ENCODE assay signal across 18 cellular contexts in genomic region chr2:143708682-143709081, GRCh38.
DNase-seq lines count a peak whose midpoint lies in the region; ATAC-seq and TF ChIP-seq lines count a peak whose summit lies in the region.
"Had no signal": no experiment of that assay in that cellular context is flagged by ENCODE, and none has a peak within 500 bp of the region (broad histone marks: within the 10 kb centered on the region; RNA-seq: fewer than 3 reads in every experiment).

No MANE protein-coding gene starts in this region.

- H3K4me1 ChIP-seq in HUES6 (ENCODE audit: control insufficient read depth, insufficient read depth, low read length) (peaks cover 7% of the 10 kb centered on the region), ascending aorta (peaks cover 5 to 17% of the 10 kb centered on the region in 2 donors), thoracic aorta (ENCODE audit: control insufficient read depth in 1 of 2, low read depth in 2 of 2) (peaks cover 7 to 41% of the 10 kb centered on the region in 2 donors)

- TF ChIP-seq CTCF in ascending aorta (IDR thresholded peaks at IDR 0.05), result no peak
- no peak for TF ChIP-seq CTCF in nephron (IDR thresholded peaks at IDR 0.05; ENCODE audit: unreplicated experiment in 3 of 3)
- no peak for TF ChIP-seq CTCF in thoracic aorta (IDR thresholded peaks at IDR 0.05)

- peaks cover 49% of the 10 kb centered on the region for H3K4me1 Mint-ChIP-seq in nephron

- H3K9me3 ChIP-seq in HUES6 (ENCODE audit: control insufficient read depth, insufficient read depth, low read depth, low read length) (peaks cover 16% of the 10 kb centered on the region; the same call in 1 of the 2 replicates), ascending aorta (no peaks in the 10 kb centered on the region), thoracic aorta (no peaks in the 10 kb centered on the region)

- H3K27ac Mint-ChIP-seq in nephron, result peak overlapping the region; percentile 44 to 90 (median 51)
- H3K27ac Mint-ChIP-seq: CD8-positive, alpha-beta T cell had no signal

- H3K9ac ChIP-seq in HUES6 (ENCODE audit: low read length), result no peak overlapping the region
- H3K9ac ChIP-seq: BLaER1 treated with 17β-estradiol and CSF1 and Interleukin-3, amounts not matched to agents 10 nM and 100 nM had no signal

- H3K27me3 Mint-ChIP-seq in nephron (ENCODE audit: low read depth), result no peaks in the 10 kb centered on the region

- no peak overlapping the region for H3K4me3 Mint-ChIP-seq in nephron
- H3K4me3 Mint-ChIP-seq: CD8-positive, alpha-beta T cell had no signal

- 0 out of 2 replicates have a peak overlapping the region, but pooled peaks have one; percentile 33 for H3K27ac ChIP-seq in HUES6 (ENCODE audit: low read depth, low read length)
- peak overlapping the region; percentile 11 to 15 for H3K27ac ChIP-seq in ascending aorta
- peak overlapping the region; percentile 34 to 46 for H3K27ac ChIP-seq in thoracic aorta
- H3K27ac ChIP-seq: BLaER1 treated with 17β-estradiol and CSF1 and Interleukin-3, amounts not matched to agents 10 nM and 100 nM; PC-9; RWPE1 had no signal

- ATAC-seq in thoracic aorta (ENCODE audit: insufficient number of reproducible peaks, low FRiP score, low read depth), result no peak
- no peak for ATAC-seq in HG03521 (IDR thresholded peaks at IDR 0.05; ENCODE audit: unreplicated experiment)
- ATAC-seq: CD8-positive, alpha-beta T cell; HCT116 had no signal

- H3K27me3 ChIP-seq in HUES6 (ENCODE audit: control insufficient read depth, insufficient read depth, low read length), result no peaks in the 10 kb centered on the region
- no peaks in the 10 kb centered on the region for H3K27me3 ChIP-seq in ascending aorta
- no peaks in the 10 kb centered on the region for H3K27me3 ChIP-seq in thoracic aorta (replicated peaks; ENCODE audit: insufficient read depth)
- H3K27me3 ChIP-seq: BLaER1 treated with 17β-estradiol and CSF1 and Interleukin-3, amounts not matched to agents 10 nM and 100 nM had no signal

- intact Hi-C loops in ascending aorta (cut with DNase I), result no loop called here

- peaks cover 17% of the 10 kb centered on the region for H3K9me3 Mint-ChIP-seq in nephron

- H3K36me3 ChIP-seq in HUES6 (ENCODE audit: control insufficient read depth, insufficient read depth, low read length), result no peaks in the 10 kb centered on the region
- H3K36me3 ChIP-seq in ascending aorta, result no peaks in the 10 kb centered on the region
- no peaks in the 10 kb centered on the region for H3K36me3 ChIP-seq in thoracic aorta

- no peak for DNase-seq in ascending aorta (ENCODE audit: low spot score in 2 of 2)
- no peak for DNase-seq in thoracic aorta (ENCODE audit: low spot score)
- no peak for DNase-seq in NCI-H345 (lab: John Stamatoyannopoulos, UW)
- DNase-seq in NCI-H524 treated with DMSO at 0.1 percent for 48 hours (lab: John Stamatoyannopoulos, UW), result no peak
- DNase-seq: Calu3; CD8-positive, alpha-beta T cell; GF-D8; NCI-H1694 treated with DMSO at 0.1 percent for 48 hours; NCI-H2107; NCI-H510A treated with DMSO at 0.1 percent for 48 hours; PC-9; SIG-M5 had no signal

- H3K4me3 ChIP-seq in HUES6 (ENCODE audit: low read depth, low read length), result no peak overlapping the region
- H3K4me3 ChIP-seq in ascending aorta, result no peak overlapping the region
- no peak overlapping the region for H3K4me3 ChIP-seq in thoracic aorta
- H3K4me3 ChIP-seq: BLaER1 treated with 17β-estradiol and CSF1 and Interleukin-3, amounts not matched to agents 10 nM and 100 nM; PC-9 had no signal

- no peaks in the 10 kb centered on the region for H3K36me3 Mint-ChIP-seq in nephron (ENCODE audit: low read depth)
